In genomic region chr22:32476286-32476685, GRCh38 we compare ENCODE assay signal across 9 cellular contexts. TPM values are rescaled to one million over a fixed set of nuclear protein-coding genes. Genes with fewer than 3 reads are reported as not detected.
DNase-seq lines count a peak whose midpoint lies in the region; ATAC-seq, FAIRE-seq and TF ChIP-seq lines count a peak whose summit lies in the region.
"Had no signal": no experiment of that assay in that cellular context is flagged by ENCODE, and none has a peak within 500 bp of the region (broad histone marks: within the 10 kb centered on the region; RNA-seq: fewer than 3 reads in every experiment).

No MANE protein-coding gene starts in this region.

- peaks cover 9% of the 10 kb centered on the region for H3K36me3 Mint-ChIP-seq in activated naive CD4-positive, alpha-beta T cell treated with anti-CD3 and anti-CD28 coated beads for 36 hours (ENCODE audit: low read depth)
- H3K36me3 Mint-ChIP-seq in type B pancreatic cell: peaks cover 9% of the 10 kb centered on the region

- no peak for FAIRE-seq in D721Med (lab: Jason Lieb, UNC)

- H3K4me1 ChIP-seq in right lobe of liver: peaks cover 0 to 34% (median 7%) of the 10 kb centered on the region in 4 donors

- peak overlapping the region; percentile 87 to 90 (median 89) for H3K4me3 ChIP-seq in right lobe of liver

- peaks cover 0 to 20% (median 5%) of the 10 kb centered on the region in 4 donors for H3K36me3 ChIP-seq in right lobe of liver

- H3K9me3 ChIP-seq in right lobe of liver: no peaks in the 10 kb centered on the region

- CTCF ChIA-PET in activated naive CD4-positive, alpha-beta T cell treated with anti-CD3 and anti-CD28 coated beads for 36 hours (lab: Charles Lee): interaction anchor here (0.7 to 4.9 kb wide), 3 partner anchors 53 to 499 kb away, joined by 3 to 41 read pairs (median 3); partner anchors contain the start of gene RTCB

- no peak for ATAC-seq in right lobe of liver

- peak overlapping the region; percentile 6 for H3K27ac Mint-ChIP-seq in activated naive CD4-positive, alpha-beta T cell treated with anti-CD3 and anti-CD28 coated beads for 36 hours
- H3K27ac Mint-ChIP-seq in type B pancreatic cell: peak overlapping the region; percentile 95

- H3K9me3 Mint-ChIP-seq in activated naive CD4-positive, alpha-beta T cell treated with anti-CD3 and anti-CD28 coated beads for 36 hours: no peaks in the 10 kb centered on the region
- H3K9me3 Mint-ChIP-seq in type B pancreatic cell: no peaks in the 10 kb centered on the region

- TF ChIP-seq CTCF in right lobe of liver (IDR thresholded peaks at IDR 0.05): no peak
- TF ChIP-seq CTCF in type B pancreatic cell (conservative IDR thresholded peaks at IDR 0.05): no peak
- no peak for TF ChIP-seq CTCF in D721Med (IDR thresholded peaks at IDR 0.05; ENCODE audit: insufficient read depth, missing control alignments)

- intact Hi-C loops in activated naive CD4-positive, alpha-beta T cell treated with anti-CD3 and anti-CD28 coated beads for 36 hours (cut with micrococcal nuclease): loop anchor here (10.0 kb wide), 1 partner anchor 811 kb away; the partner anchor contains the start of gene PISD
- intact Hi-C loops in right lobe of liver (cut with DNase I): no loop called here

- no peaks in the 10 kb centered on the region for H3K27me3 Mint-ChIP-seq in activated naive CD4-positive, alpha-beta T cell treated with anti-CD3 and anti-CD28 coated beads for 36 hours (ENCODE audit: low read depth)
- H3K27me3 Mint-ChIP-seq in type B pancreatic cell: peaks cover 5% of the 10 kb centered on the region

- peak overlapping the region; percentile 92 for H3K4me3 Mint-ChIP-seq in activated naive CD4-positive, alpha-beta T cell treated with anti-CD3 and anti-CD28 coated beads for 36 hours
- peak overlapping the region; percentile 98 for H3K4me3 Mint-ChIP-seq in type B pancreatic cell

- no peak for DNase-seq in activated naive CD4-positive, alpha-beta T cell treated with anti-CD3 and anti-CD28 coated beads for 36 hours
- no peak for DNase-seq in activated naive CD4-positive, alpha-beta T cell (lab: John Stamatoyannopoulos, UW)
- DNase-seq in astrocyte of the hippocampus (ENCODE audit: low read depth, low spot score) (peak; percentile 9), right lobe of liver (no peak), type B pancreatic cell (ENCODE audit: extremely low spot score, unreplicated experiment) (no peak), T1000 (lab: John Stamatoyannopoulos, UW) (no peak), NCI-H187 (lab: John Stamatoyannopoulos, UW) (no peak), D721Med (ENCODE audit: insufficient read length, low spot score) (no peak)

- 2% methylated on average over 4 of the region's 4 CpGs for WGBS in right lobe of liver (ENCODE audit: insufficient coverage, low coverage, low lambda C conversion rate, missing lambda C conversion rate)

- H3K4me1 Mint-ChIP-seq in activated naive CD4-positive, alpha-beta T cell treated with anti-CD3 and anti-CD28 coated beads for 36 hours (ENCODE audit: low read depth): peaks cover 30% of the 10 kb centered on the region
- H3K4me1 Mint-ChIP-seq in type B pancreatic cell (ENCODE audit: unreplicated experiment): peaks cover 15% of the 10 kb centered on the region

- TF ChIP-seq POLR2A in right lobe of liver (IDR thresholded peaks at IDR 0.05): no peak

- H3K27me3 ChIP-seq in right lobe of liver: no peaks in the 10 kb centered on the region

- H3K27ac ChIP-seq in right lobe of liver: peak overlapping the region; percentile 98 to 100 (median 99)

RNA-seq across cellular contexts. Expression of gene FBXO7, which starts 1.7 kb away (rescaled TPM):
- 10 to 100 TPM; 62.5 to 65.9 TPM for total RNA-seq in activated naive CD4-positive, alpha-beta T cell treated with anti-CD3 and anti-CD28 coated beads for 36 hours
- total RNA-seq in right lobe of liver: 100 to 1,000 TPM in 1 of 6 experiments, 10 to 100 TPM in 5; 37.7 to 100 (median 52.5) TPM
- 96.4 and 122 TPM in 2 replicates for total RNA-seq in type B pancreatic cell (ENCODE audit: low replicate concordance)

RNA-seq across cellular contexts. Expression of gene BPIFC, which starts 12.0 kb away (rescaled TPM):
- not detected for total RNA-seq in activated naive CD4-positive, alpha-beta T cell treated with anti-CD3 and anti-CD28 coated beads for 36 hours
- total RNA-seq in right lobe of liver: not detected
- not detected in 2 replicates for total RNA-seq in type B pancreatic cell (ENCODE audit: low replicate concordance)
- total RNA-seq: dermis microvascular lymphatic vessel endothelial cell had no signal
